Comparison of ENCODE assay signal across 5 cellular contexts in the genomic region with DNA sequence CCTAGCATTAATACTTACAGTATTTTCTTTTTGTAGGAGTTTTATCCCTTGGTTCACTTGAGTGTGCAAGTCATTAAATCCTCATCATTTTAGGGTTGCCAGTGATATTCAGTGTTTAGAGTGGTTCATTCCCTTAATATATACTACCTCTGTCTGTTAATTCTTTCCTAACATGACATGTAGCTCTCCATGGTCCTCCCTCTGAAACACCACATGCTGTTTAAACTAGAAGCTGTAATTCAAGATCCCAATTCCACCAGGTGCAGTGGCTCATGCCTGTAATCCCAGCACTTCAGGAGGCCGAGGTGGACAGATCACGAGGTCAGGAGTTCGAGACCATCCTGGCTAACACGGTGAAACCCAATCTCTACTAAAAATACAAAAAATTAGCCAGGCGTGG.
A peak's percentile ranks its signal among the peaks of the same experiment; 100 is the strongest.
DNase-seq lines count a peak whose midpoint lies in the region; ATAC-seq and TF ChIP-seq lines count a peak whose summit lies in the region.
"Not testable (repeated sequence)": the region's sequence is repeated elsewhere in the genome, so short reads cannot be mapped to it uniquely, and the experiment has no call there.

No MANE protein-coding gene starts in this region.

- H3K9me2 ChIP-seq in SK-N-SH = not testable (repeated sequence)

- H3K9me3 Mint-ChIP-seq in nephron = not testable (repeated sequence)

- not testable (repeated sequence) for TF ChIP-seq RAD21 in SK-N-SH (IDR thresholded peaks at IDR 0.05; ENCODE audit: low read length)

- TF ChIP-seq POLR2A in gastroesophageal sphincter (IDR thresholded peaks at IDR 0.05) = not testable (repeated sequence)

- not testable (repeated sequence) for DNase-seq in SK-N-SH; thoracic aorta (ENCODE audit: low spot score)

- not testable (repeated sequence) for H3K27ac ChIP-seq in HEK293 (ENCODE audit: extremely low read depth, low read depth, low read length); SK-N-SH (ENCODE audit: low read depth in 2 of 2, low read length in 1 of 2)
- H3K27ac ChIP-seq in gastroesophageal sphincter = peak overlapping the region in 3 of 4 donors; percentile 35 to 86 (median 46)
- peak overlapping the region; percentile 22 to 53 for H3K27ac ChIP-seq in thoracic aorta

- not testable (repeated sequence) for H3K27me3 ChIP-seq in SK-N-SH (ENCODE audit: insufficient read depth); gastroesophageal sphincter; thoracic aorta (replicated peaks; ENCODE audit: insufficient read depth)

- TF ChIP-seq EP300 in SK-N-SH (IDR thresholded peaks at IDR 0.05; ENCODE audit: borderline replicate concordance in 1 of 2, low read depth in 1 of 2, low read length in 1 of 2); gastroesophageal sphincter (IDR thresholded peaks at IDR 0.05): not testable (repeated sequence)

- not testable (repeated sequence) for H3K79me2 ChIP-seq in SK-N-SH (ENCODE audit: insufficient read depth)

- not testable (repeated sequence) for H3K4me3 Mint-ChIP-seq in nephron

- peaks cover 14% of the 10 kb centered on the region for H3F3A ChIP-seq in SK-N-SH (replicated peaks; ENCODE audit: insufficient read depth)

- not testable (repeated sequence) for H3K9me3 ChIP-seq in HEK293 (ENCODE audit: control insufficient read depth, insufficient read depth, low read depth, low read length); SK-N-SH; gastroesophageal sphincter; thoracic aorta

- peak overlapping the region; percentile 53 to 98 (median 73) for H3K27ac Mint-ChIP-seq in nephron

- peaks cover 74% of the 10 kb centered on the region for H3K4me1 Mint-ChIP-seq in nephron

- not testable (repeated sequence) for H2AFZ ChIP-seq in SK-N-SH (ENCODE audit: low read depth)

- H3K36me3 ChIP-seq in HEK293 (ENCODE audit: control insufficient read depth in 2 of 2, insufficient read depth in 1 of 2, low read length in 2 of 2) = not testable (repeated sequence)
- H3K36me3 ChIP-seq in SK-N-SH (replicated peaks in 1 of 2; ENCODE audit: control insufficient read depth in 1 of 2, insufficient read depth in 2 of 2, low read length in 1 of 2) (peaks cover 0 to 14% of the 10 kb centered on the region in 2 experiments), gastroesophageal sphincter (peaks cover 5 to 51% of the 10 kb centered on the region in 2 donors), thoracic aorta (peaks cover 47% of the 10 kb centered on the region)

- 98% methylated on average over 5 of the region's 5 CpGs for WGBS in SK-N-SH (ENCODE audit: low lambda C conversion rate)
- WGBS in gastroesophageal sphincter (ENCODE audit: low coverage in 1 of 2), 2 donors = 71% methylated on average over 4 of the region's 5 CpGs; no CpG with 5 or more reads in 1 of the 2 donors

- POLR2A ChIA-PET in HEK293 (lab: Yijun Ruan, JAX); SK-N-SH (lab: Yijun Ruan, JAX): not testable (repeated sequence)

- TF ChIP-seq CTCF in HEK293 (tag by site-specific recombination; IDR thresholded peaks at IDR 0.05); SK-N-SH (IDR thresholded peaks at IDR 0.05); gastroesophageal sphincter (IDR thresholded peaks at IDR 0.05); nephron (IDR thresholded peaks at IDR 0.05; ENCODE audit: unreplicated experiment in 3 of 3); thoracic aorta (IDR thresholded peaks at IDR 0.05): not testable (repeated sequence)

- not testable (repeated sequence) for H4K20me1 ChIP-seq in SK-N-SH (ENCODE audit: insufficient read depth)

- H3K4me2 ChIP-seq in SK-N-SH = not testable (repeated sequence)

- not testable (repeated sequence) for ATAC-seq in gastroesophageal sphincter; thoracic aorta (ENCODE audit: insufficient number of reproducible peaks, low FRiP score, low read depth)

- not testable (repeated sequence) for H3K4me3 ChIP-seq in HEK293 (ENCODE audit: low read depth, low read length); SK-N-SH (ENCODE audit: low read depth in 2 of 2, low read length in 1 of 2); gastroesophageal sphincter; thoracic aorta

- H3K9ac ChIP-seq in SK-N-SH = not testable (repeated sequence)

- H3K27me3 Mint-ChIP-seq in nephron (ENCODE audit: low read depth) = not testable (repeated sequence)

- CTCF ChIA-PET in HEK293 (lab: Yijun Ruan, JAX) (interaction anchor here (0.6 to 2.3 kb wide), 3 partner anchors 11 to 243 kb away, joined by 3 to 11 read pairs (median 7); no protein-coding TSS in a partner anchor), SK-N-SH (lab: Yijun Ruan, JAX) (interaction anchor here (1.3 to 1.4 kb wide), 2 partner anchors 12 to 18 kb away, joined by 4 read pairs; no protein-coding TSS in a partner anchor)

- peaks cover 12% of the 10 kb centered on the region for H3K4me1 ChIP-seq in HEK293 (ENCODE audit: control insufficient read depth, insufficient read depth, low read length)
- H3K4me1 ChIP-seq in SK-N-SH (ENCODE audit: control insufficient read depth in 1 of 2, insufficient read depth in 2 of 2, low read depth in 1 of 2, low read length in 1 of 2) = peaks cover 56 to 58% of the 10 kb centered on the region in 2 experiments
- H3K4me1 ChIP-seq in gastroesophageal sphincter = peaks cover 37 to 79% (median 44%) of the 10 kb centered on the region in 3 donors
- H3K4me1 ChIP-seq in thoracic aorta (ENCODE audit: control insufficient read depth in 1 of 2, low read depth in 2 of 2) = peaks cover 36 to 78% of the 10 kb centered on the region in 2 donors

- H3K36me3 Mint-ChIP-seq in nephron (ENCODE audit: low read depth) = peaks cover 20% of the 10 kb centered on the region

TF ChIP-seq in HEK293, 187 proteins besides CTCF, POLR2A, EP300 and RAD21:
- TF ChIP-seq, protein P1, sequence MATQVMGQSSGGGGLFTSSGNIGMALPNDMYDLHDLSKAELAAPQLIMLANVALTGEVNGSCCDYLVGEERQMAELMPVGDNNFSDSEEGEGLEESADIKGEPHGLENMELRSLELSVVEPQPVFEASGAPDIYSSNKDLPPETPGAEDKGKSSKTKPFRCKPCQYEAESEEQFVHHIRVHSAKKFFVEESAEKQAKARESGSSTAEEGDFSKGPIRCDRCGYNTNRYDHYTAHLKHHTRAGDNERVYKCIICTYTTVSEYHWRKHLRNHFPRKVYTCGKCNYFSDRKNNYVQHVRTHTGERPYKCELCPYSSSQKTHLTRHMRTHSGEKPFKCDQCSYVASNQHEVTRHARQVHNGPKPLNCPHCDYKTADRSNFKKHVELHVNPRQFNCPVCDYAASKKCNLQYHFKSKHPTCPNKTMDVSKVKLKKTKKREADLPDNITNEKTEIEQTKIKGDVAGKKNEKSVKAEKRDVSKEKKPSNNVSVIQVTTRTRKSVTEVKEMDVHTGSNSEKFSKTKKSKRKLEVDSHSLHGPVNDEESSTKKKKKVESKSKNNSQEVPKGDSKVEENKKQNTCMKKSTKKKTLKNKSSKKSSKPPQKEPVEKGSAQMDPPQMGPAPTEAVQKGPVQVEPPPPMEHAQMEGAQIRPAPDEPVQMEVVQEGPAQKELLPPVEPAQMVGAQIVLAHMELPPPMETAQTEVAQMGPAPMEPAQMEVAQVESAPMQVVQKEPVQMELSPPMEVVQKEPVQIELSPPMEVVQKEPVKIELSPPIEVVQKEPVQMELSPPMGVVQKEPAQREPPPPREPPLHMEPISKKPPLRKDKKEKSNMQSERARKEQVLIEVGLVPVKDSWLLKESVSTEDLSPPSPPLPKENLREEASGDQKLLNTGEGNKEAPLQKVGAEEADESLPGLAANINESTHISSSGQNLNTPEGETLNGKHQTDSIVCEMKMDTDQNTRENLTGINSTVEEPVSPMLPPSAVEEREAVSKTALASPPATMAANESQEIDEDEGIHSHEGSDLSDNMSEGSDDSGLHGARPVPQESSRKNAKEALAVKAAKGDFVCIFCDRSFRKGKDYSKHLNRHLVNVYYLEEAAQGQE (tag by site-specific recombination; IDR thresholded peaks at IDR 0.05) = peak; percentile 84

TF ChIP-seq in SK-N-SH, 30 proteins besides CTCF, POLR2A, EP300 and RAD21:
- TF ChIP-seq, protein P1 (IDR thresholded peaks at IDR 0.05; ENCODE audit: low read depth, low read length) = peak; percentile 71; the same call in 1 of the 2 replicates
